ENCODE assay signal across 1 cellular context in genomic region chr3:112611813-112612515, GRCh38.
TF ChIP-seq lines count a peak whose summit lies in the region.

No MANE protein-coding gene starts in this region.

TF ChIP-seq in HepG2, 621 proteins besides CTCF, POLR2A, EP300 and RAD21:
- TF ChIP-seq RARA (CRISPR knock-in tag; IDR thresholded peaks at IDR 0.05) (no peak), BRD4 (CRISPR knock-in tag; IDR thresholded peaks at IDR 0.05) (no peak)
